In genomic region chr3:122183893-122184590, GRCh38 we compare ENCODE assay signal across 12 cellular contexts. TPM values are rescaled to one million over a fixed set of nuclear protein-coding genes. Genes with fewer than 3 reads are reported as not detected.
DNase-seq lines count a peak whose midpoint lies in the region; ATAC-seq and TF ChIP-seq lines count a peak whose summit lies in the region.
"Had no signal": no experiment of that assay in that cellular context is flagged by ENCODE, and none has a peak within 500 bp of the region (broad histone marks: within the 10 kb centered on the region; RNA-seq: fewer than 3 reads in every experiment).

No MANE protein-coding gene starts in this region.

- H2AFZ ChIP-seq in smooth muscle cell (ENCODE audit: low read depth): no peak overlapping the region

- WGBS in smooth muscle cell (ENCODE audit: low lambda C conversion rate): 2% methylated on average over 23 of the region's 64 CpGs

- peaks cover 5% of the 10 kb centered on the region for H3K4me1 Mint-ChIP-seq in T-helper 2 cell treated with Interferon-gamma antibody and Interleukin-4, amounts not matched to agents 5 μg/mL and 100 μg/mL, for 36 hours (ENCODE audit: low read depth)
- no peaks in the 10 kb centered on the region for H3K4me1 Mint-ChIP-seq in activated T-helper 17 cell treated with anti-CD3 and anti-CD28 coated beads, Interleukin-2, amount 50 U/mL, for 72 hours

- H3K27ac ChIP-seq in iPS-18a (ENCODE audit: low read length): no peak overlapping the region
- no peak overlapping the region for H3K27ac ChIP-seq in smooth muscle cell (ENCODE audit: low read depth)
- no peak overlapping the region for H3K27ac ChIP-seq in substantia nigra (ENCODE audit: low read depth, low read length, poor library complexity, severe bottlenecking)
- H3K27ac ChIP-seq in brain microvascular endothelial cell: no peak overlapping the region

- H3K9me3 ChIP-seq in iPS-18a (ENCODE audit: control insufficient read depth, low read depth, low read length) (no peaks in the 10 kb centered on the region), smooth muscle cell (replicated peaks; ENCODE audit: low read depth) (no peaks in the 10 kb centered on the region)

- no peaks in the 10 kb centered on the region for H3F3A ChIP-seq in smooth muscle cell (ENCODE audit: low read depth)

- TF ChIP-seq CTCF in smooth muscle cell (IDR thresholded peaks at IDR 0.05; ENCODE audit: borderline replicate concordance, insufficient read depth, poor library complexity, severe bottlenecking) (no peak), brain microvascular endothelial cell (IDR thresholded peaks at IDR 0.05; ENCODE audit: low read depth, low read length, missing control alignments) (no peak)

- no peak overlapping the region for H3K27ac Mint-ChIP-seq in T-helper 2 cell treated with Interferon-gamma antibody and Interleukin-4, amounts not matched to agents 5 μg/mL and 100 μg/mL, for 36 hours
- peak overlapping the region; percentile 60 for H3K27ac Mint-ChIP-seq in activated T-helper 17 cell treated with anti-CD3 and anti-CD28 coated beads, Interleukin-2, amount 50 U/mL, for 72 hours

- no peaks in the 10 kb centered on the region for H3K36me3 Mint-ChIP-seq in T-helper 2 cell treated with Interferon-gamma antibody and Interleukin-4, amounts not matched to agents 5 μg/mL and 100 μg/mL, for 36 hours (ENCODE audit: low read depth)
- no peaks in the 10 kb centered on the region for H3K36me3 Mint-ChIP-seq in activated T-helper 17 cell treated with anti-CD3 and anti-CD28 coated beads, Interleukin-2, amount 50 U/mL, for 72 hours (ENCODE audit: low read depth)

- no peaks in the 10 kb centered on the region for H3K79me2 ChIP-seq in smooth muscle cell (ENCODE audit: low read depth)

- H4K20me1 ChIP-seq in smooth muscle cell (ENCODE audit: low read depth): no peaks in the 10 kb centered on the region

- peak; percentile 56 for ATAC-seq in activated T-helper 17 cell treated with anti-CD3 and anti-CD28 coated beads, Interleukin-2, amount 50 U/mL, for 72 hours (replicated peaks)

- H3K4me1 ChIP-seq in iPS-18a (ENCODE audit: control insufficient read depth, low read depth, low read length) (no peaks in the 10 kb centered on the region), smooth muscle cell (ENCODE audit: low read depth) (peaks cover 3% of the 10 kb centered on the region)

- H3K27me3 ChIP-seq in iPS-18a (ENCODE audit: control insufficient read depth, insufficient read depth, low read length) (peaks cover 64% of the 10 kb centered on the region), smooth muscle cell (ENCODE audit: low read depth) (peaks cover 92% of the 10 kb centered on the region), brain microvascular endothelial cell (replicated peaks) (peaks cover 18% of the 10 kb centered on the region)

- H3K4me2 ChIP-seq in smooth muscle cell: peak overlapping the region; percentile 80

- no peaks in the 10 kb centered on the region for H3K36me3 ChIP-seq in iPS-18a (ENCODE audit: control insufficient read depth, low read depth, low read length)
- H3K36me3 ChIP-seq in smooth muscle cell (ENCODE audit: low read depth): no peaks in the 10 kb centered on the region
- H3K36me3 ChIP-seq in brain microvascular endothelial cell (replicated peaks): no peaks in the 10 kb centered on the region

- H3K27me3 Mint-ChIP-seq in T-helper 2 cell treated with Interferon-gamma antibody and Interleukin-4, amounts not matched to agents 5 μg/mL and 100 μg/mL, for 36 hours (ENCODE audit: low read depth): peaks cover 79% of the 10 kb centered on the region
- H3K27me3 Mint-ChIP-seq in activated T-helper 17 cell treated with anti-CD3 and anti-CD28 coated beads, Interleukin-2, amount 50 U/mL, for 72 hours: peaks cover 58% of the 10 kb centered on the region

- H3K9ac ChIP-seq in iPS-18a (ENCODE audit: low read length) (no peak overlapping the region), smooth muscle cell (ENCODE audit: low read depth) (no peak overlapping the region)

- in situ Hi-C loops in brain microvascular endothelial cell (cut with HindIII; ENCODE audit: low pct_ligation_motif_present, low sequenced_read_pairs): no loop called here

- DNase-seq in T-helper 2 cell treated with Interferon-gamma antibody and Interleukin-4, amounts not matched to agents 5 μg/mL and 100 μg/mL, for 36 hours (ENCODE audit: low spot score): no peak
- DNase-seq in T-helper 2 cell: no peak
- no peak for DNase-seq in smooth muscle cell (lab: John Stamatoyannopoulos, UW; ENCODE audit: unreplicated experiment)
- DNase-seq in substantia nigra (lab: John Stamatoyannopoulos, UW): no peak
- DNase-seq in brain microvascular endothelial cell: no peak
- DNase-seq in GM19240 (ENCODE audit: insufficient read length, low spot score): no peak
- DNase-seq: activated CD8-positive, alpha-beta memory T cell treated with anti-CD3 and anti-CD28 coated beads, Interleukin-2, amount 50 U/mL, for 4 hours; stimulated activated CD8-positive, alpha-beta memory T cell treated with anti-CD3 and anti-CD28 coated beads, Interleukin-4, amount 100 ng/mL, for 48 hours had no signal

- H3K4me3 ChIP-seq in iPS-18a (ENCODE audit: low read length) (peak overlapping the region; percentile 60), smooth muscle cell (peak overlapping the region; percentile 32), brain microvascular endothelial cell (ENCODE audit: low read depth, low read length) (no peak overlapping the region)

- peak overlapping the region; percentile 80 for H3K4me3 Mint-ChIP-seq in T-helper 2 cell treated with Interferon-gamma antibody and Interleukin-4, amounts not matched to agents 5 μg/mL and 100 μg/mL, for 36 hours
- peak overlapping the region; percentile 79 for H3K4me3 Mint-ChIP-seq in activated T-helper 17 cell treated with anti-CD3 and anti-CD28 coated beads, Interleukin-2, amount 50 U/mL, for 72 hours

- no peaks in the 10 kb centered on the region for H3K9me3 Mint-ChIP-seq in T-helper 2 cell treated with Interferon-gamma antibody and Interleukin-4, amounts not matched to agents 5 μg/mL and 100 μg/mL, for 36 hours
- H3K9me3 Mint-ChIP-seq in activated T-helper 17 cell treated with anti-CD3 and anti-CD28 coated beads, Interleukin-2, amount 50 U/mL, for 72 hours: no peaks in the 10 kb centered on the region

RNA-seq across cellular contexts. Expression of gene CASR, which starts 0.6 kb away (rescaled TPM):
- total RNA-seq in activated T-helper 17 cell treated with anti-CD3 and anti-CD28 coated beads, Interleukin-2, amount 50 U/mL, for 72 hours: 1 to 10 TPM in 1 of 2 donors, under 1 TPM in 1; 0.82 to 3.9 TPM
- not detected in 2 replicates for total RNA-seq in smooth muscle cell
- polyA plus RNA-seq in smooth muscle cell: not detected in 2 replicates
- total RNA-seq: posterior vena cava had no signal
- polyA plus RNA-seq: fibroblast of lung had no signal
